In the genomic region with DNA sequence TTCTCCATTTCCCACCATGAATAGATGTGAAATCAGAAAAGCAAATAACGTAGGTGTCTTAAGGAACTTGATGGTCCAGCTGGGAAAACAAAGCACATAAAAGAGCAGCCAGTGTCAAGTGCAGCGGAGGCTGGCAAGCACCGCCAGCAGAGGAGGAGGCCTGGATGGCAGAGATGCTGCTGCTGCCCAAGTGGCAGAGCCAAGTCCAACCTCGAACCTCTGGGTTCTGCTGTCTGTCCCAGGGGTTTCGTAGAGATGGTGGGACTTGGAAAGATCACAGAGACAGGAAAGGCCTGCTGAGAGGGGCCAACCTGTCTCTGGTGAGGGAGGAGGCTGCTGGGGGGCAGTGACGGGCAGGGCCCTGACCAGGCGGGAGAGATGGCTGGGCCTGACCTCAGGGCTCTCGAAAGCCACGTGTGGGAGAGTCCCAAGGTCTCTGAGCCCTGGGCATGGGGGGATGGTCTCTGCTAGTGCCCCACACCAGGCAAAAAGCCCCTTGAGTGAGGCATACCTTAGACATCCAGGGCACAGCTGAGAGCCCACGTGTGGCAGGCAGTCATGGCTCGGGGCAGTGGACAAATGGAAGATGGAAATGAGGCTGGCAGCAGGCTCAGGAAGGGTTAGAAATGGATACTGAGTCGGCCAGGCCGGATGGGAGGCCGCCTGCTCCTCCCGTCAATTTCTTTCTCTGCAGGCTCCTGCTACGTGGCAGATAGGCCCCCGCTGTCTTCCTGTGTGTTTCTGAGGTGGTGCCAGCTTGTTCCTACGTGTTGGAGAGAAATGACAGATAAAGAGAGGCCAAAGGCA, we compare ENCODE assay signal across 14 cellular contexts.
DNase-seq lines count a peak whose midpoint lies in the region; ATAC-seq, FAIRE-seq and TF ChIP-seq lines count a peak whose summit lies in the region.
"Had no signal": no experiment of that assay in that cellular context is flagged by ENCODE, and none has a peak within 500 bp of the region (broad histone marks: within the 10 kb centered on the region; RNA-seq: fewer than 3 reads in every experiment).

No MANE protein-coding gene starts in this region.

- DNase-seq in G401 (ENCODE audit: low spot score): peak; percentile 66
- no peak for DNase-seq in K562 (ENCODE audit: extremely low read depth in 1 of 4, low spot score in 3 of 4)
- DNase-seq in heart right ventricle: peak in 1 of 2 donors; percentile 49
- DNase-seq in trophoblast cell: no peak
- DNase-seq in NCI-H2196 treated with DMSO at 0.1 percent for 48 hours (lab: John Stamatoyannopoulos, UW; ENCODE audit: unreplicated experiment): no peak
- no peak for DNase-seq in GM13977 (ENCODE audit: low spot score)
- DNase-seq in smooth muscle cell (lab: John Stamatoyannopoulos, UW; ENCODE audit: unreplicated experiment): no peak
- DNase-seq in hippocampal formation (lab: John Stamatoyannopoulos, UW): no peak
- DNase-seq: Caco-2; NCI-H1694; NCI-H524; nephron progenitor cell; stimulated activated CD4-positive, alpha-beta T cell treated with anti-CD3 and anti-CD28 coated beads, Interleukin-1b, Interleukin-23, amount 100 ng/mL, for 48 hours had no signal

- no peak for TF ChIP-seq RAD21 in K562 (CRISPR knock-in tag; conservative IDR thresholded peaks at IDR 0.05 in 1 of 2, IDR thresholded peaks at IDR 0.05 in 1 of 2)

- H3K23ac ChIP-seq in trophoblast cell (ENCODE audit: low read length): no peak overlapping the region

- FAIRE-seq in K562 (lab: Jason Lieb, UNC): no peak

- POLR2A ChIA-PET in K562 (lab: Yijun Ruan, JAX): interaction anchor here (1.1 to 3.0 kb wide), 2 partner anchors 11 kb away, joined by 3 to 13 read pairs; no protein-coding TSS in a partner anchor

- no peak overlapping the region for H2BK5ac ChIP-seq in trophoblast cell (ENCODE audit: low read depth, low read length, poor library complexity)

- H3K79me2 ChIP-seq in K562 (ENCODE audit: control insufficient read depth, insufficient read depth, low read length) (no peaks in the 10 kb centered on the region), trophoblast cell (ENCODE audit: control insufficient read depth, insufficient read depth, low read length, poor library complexity) (peaks cover 1% of the 10 kb centered on the region), smooth muscle cell (ENCODE audit: low read depth) (peaks cover 24% of the 10 kb centered on the region)

- intact Hi-C loops in K562 (cut with micrococcal nuclease): no loop called here
- intact Hi-C loops in heart right ventricle (cut with DNase I): loop anchor here in 2 of 10 donors (10.0 kb wide), 2 partner anchors 69 to 71 kb away; no protein-coding TSS in a partner anchor

- TF ChIP-seq CTCF in K562 (IDR thresholded peaks at IDR 0.05 in 2 of 3, conservative IDR thresholded peaks at IDR 0.05 in 1 of 3; ENCODE audit: insufficient read depth in 2 of 3, low read depth in 1 of 3, low read length in 3 of 3) (no peak), heart right ventricle (IDR thresholded peaks at IDR 0.05) (no peak), GM13977 (IDR thresholded peaks at IDR 0.05; ENCODE audit: extremely low read depth, insufficient read depth, missing control alignments) (no peak), smooth muscle cell (IDR thresholded peaks at IDR 0.05; ENCODE audit: borderline replicate concordance, insufficient read depth, poor library complexity, severe bottlenecking) (no peak)

- CTCF ChIA-PET in K562 (lab: Yijun Ruan, JAX; ENCODE audit: low intra/inter-chr PET ratio): no interaction called here

- peak overlapping the region; percentile 27 for H3K18ac ChIP-seq in trophoblast cell (ENCODE audit: low read length)

- H3K9me1 ChIP-seq in K562 (ENCODE audit: control insufficient read depth, insufficient read depth, low read length): peaks cover 2% of the 10 kb centered on the region

- no peak for TF ChIP-seq EP300 in K562 (IDR thresholded peaks at IDR 0.05; ENCODE audit: low read length)

- H2AFZ ChIP-seq in K562 (ENCODE audit: low read depth, low read length) (no peak overlapping the region), trophoblast cell (ENCODE audit: insufficient read depth, low read length, poor library complexity) (no peak overlapping the region), smooth muscle cell (ENCODE audit: low read depth) (no peak overlapping the region)

- H4K20me1 ChIP-seq in K562 (replicated peaks; ENCODE audit: control insufficient read depth, insufficient read depth, low read length): peaks cover 3% of the 10 kb centered on the region; the same call in 1 of the 2 replicates
- no peaks in the 10 kb centered on the region for H4K20me1 ChIP-seq in smooth muscle cell (ENCODE audit: low read depth)

- H3K27me3 ChIP-seq in K562 (ENCODE audit: control insufficient read depth in 2 of 2, insufficient read depth in 2 of 2, low read length in 2 of 2): no peaks in the 10 kb centered on the region
- no peaks in the 10 kb centered on the region for H3K27me3 ChIP-seq in heart right ventricle
- no peaks in the 10 kb centered on the region for H3K27me3 ChIP-seq in trophoblast cell (ENCODE audit: insufficient read depth, low read length)
- H3K27me3 ChIP-seq in smooth muscle cell (ENCODE audit: low read depth): no peaks in the 10 kb centered on the region

- no peaks in the 10 kb centered on the region for H3K79me1 ChIP-seq in trophoblast cell (ENCODE audit: low read length)

- no peak overlapping the region for H2AK5ac ChIP-seq in trophoblast cell (ENCODE audit: low read length)

- H4K12ac ChIP-seq in trophoblast cell (ENCODE audit: low read depth, low read length): no peak overlapping the region

- no peak overlapping the region for H4K91ac ChIP-seq in trophoblast cell (ENCODE audit: low read depth, low read length)

- 35% methylated on average over 18 of the region's 18 CpGs for WGBS in K562 (ENCODE audit: insufficient coverage, low coverage, missing lambda C conversion rate)
- 42 to 43% methylated on average over 18 of the region's 18 CpGs for WGBS in heart right ventricle, 2 donors
- no CpG with 5 or more reads among the region's 18 CpGs for WGBS in trophoblast cell (ENCODE audit: extremely low coverage, insufficient coverage, insufficient read length)
- 85% methylated on average over 18 of the region's 18 CpGs for WGBS in smooth muscle cell (ENCODE audit: low lambda C conversion rate)

- H3K4me3 ChIP-seq in K562: no peak overlapping the region
- no peak overlapping the region for H3K4me3 ChIP-seq in heart right ventricle
- no peak overlapping the region for H3K4me3 ChIP-seq in trophoblast cell (ENCODE audit: low read depth, low read length)
- no peak overlapping the region for H3K4me3 ChIP-seq in smooth muscle cell

- H3K9ac ChIP-seq in K562 (ENCODE audit: insufficient read depth in 1 of 2, low read depth in 2 of 2, low read length in 2 of 2) (peak overlapping the region in 1 of 2 experiments; percentile 59; a peak in 1 of 4 replicates), trophoblast cell (ENCODE audit: low read length) (no peak overlapping the region), smooth muscle cell (ENCODE audit: low read depth) (no peak overlapping the region)

- no peak overlapping the region for H2BK120ac ChIP-seq in trophoblast cell (ENCODE audit: insufficient read depth, low read length, poor library complexity)

- H3K4me1 ChIP-seq in K562 (replicated peaks in 1 of 2; ENCODE audit: control insufficient read depth in 2 of 2, insufficient read depth in 2 of 2, low read length in 2 of 2) (peaks cover 0 to 6% of the 10 kb centered on the region in 2 experiments; a peak in 2 of 5 replicates), heart right ventricle (peaks cover 18 to 66% (median 46%) of the 10 kb centered on the region in 9 donors), trophoblast cell (ENCODE audit: control insufficient read depth in 1 of 2, insufficient read depth in 2 of 2, low read length in 2 of 2) (peaks cover 4 to 12% of the 10 kb centered on the region in 2 experiments), smooth muscle cell (ENCODE audit: low read depth) (no peaks in the 10 kb centered on the region)
- H3K4me1 ChIP-seq: Caco-2 had no signal

- ATAC-seq in K562: no peak
- ATAC-seq in heart right ventricle: peak; percentile 17 to 66 (median 60)
- ATAC-seq: SK-N-SH treated with all-trans-retinoic acid at 6 μM for 48 hours had no signal

- H3K4me2 ChIP-seq in K562 (ENCODE audit: insufficient read depth, low read length) (no peak overlapping the region), trophoblast cell (ENCODE audit: low read length) (no peak overlapping the region), smooth muscle cell (no peak overlapping the region)

- no peak overlapping the region for H2BK12ac ChIP-seq in trophoblast cell (ENCODE audit: low read length)

- TF ChIP-seq POLR2A in K562 (conservative IDR thresholded peaks at IDR 0.05): no peak

- H3F3A ChIP-seq in smooth muscle cell (ENCODE audit: low read depth): no peaks in the 10 kb centered on the region

- H3K9me3 ChIP-seq in K562 (replicated peaks; ENCODE audit: control insufficient read depth, insufficient read depth, low read depth, low read length) (no peaks in the 10 kb centered on the region), heart right ventricle (no peaks in the 10 kb centered on the region), trophoblast cell (ENCODE audit: insufficient read depth, low read depth, low read length) (no peaks in the 10 kb centered on the region), smooth muscle cell (replicated peaks; ENCODE audit: low read depth) (no peaks in the 10 kb centered on the region)
- H3K9me3 ChIP-seq: Caco-2 had no signal

- H3K36me3 ChIP-seq in K562 (ENCODE audit: control insufficient read depth, insufficient read depth, low read length) (peaks cover 9% of the 10 kb centered on the region; the same call in 1 of the 3 replicates), heart right ventricle (peaks cover 0 to 91% (median 49%) of the 10 kb centered on the region in 9 donors), trophoblast cell (ENCODE audit: control insufficient read depth in 1 of 2, insufficient read depth in 2 of 2, low read length in 2 of 2) (peaks cover 86 to 91% of the 10 kb centered on the region in 2 experiments), smooth muscle cell (ENCODE audit: low read depth) (no peaks in the 10 kb centered on the region)

- in situ Hi-C loops in G401 (cut with HindIII; ENCODE audit: low sequenced_read_pairs) (no loop called here), K562 (cut with MboI) (no loop called here), GM13977 (cut with MboI; ENCODE audit: low pct_unique_long_range_greater_than_20kb, low sequenced_read_pairs, unreplicated experiment) (no loop called here)

- H3K4ac ChIP-seq in trophoblast cell (ENCODE audit: low read depth, low read length): no peak overlapping the region

- H4K8ac ChIP-seq in trophoblast cell (ENCODE audit: low read depth, low read length): no peak overlapping the region

- BruUV-seq in K562 (replicated peaks; lab: Mats Ljungman, UMichigan): no TSS peak

- no peak overlapping the region for H3K14ac ChIP-seq in trophoblast cell (ENCODE audit: low read length)

- H3K27ac ChIP-seq in K562 (ENCODE audit: extremely low read depth, low read depth, low read length): no peak overlapping the region
- H3K27ac ChIP-seq in heart right ventricle: peak overlapping the region; percentile 6 to 80 (median 66)
- H3K27ac ChIP-seq in trophoblast cell (ENCODE audit: low read depth, low read length): no peak overlapping the region
- no peak overlapping the region for H3K27ac ChIP-seq in smooth muscle cell (ENCODE audit: low read depth)

Comparison
In these comparisons a context has a peak if more than half of its experiments do, and no peak if none do; other contexts are left out.
1. H3K27ac ChIP-seq: peak in heart right ventricle (10 of 10); none in K562 (single experiment), trophoblast cell (single experiment) and smooth muscle cell (single experiment).